In genomic region chr19:13902993-13903555, GRCh38 we compare ENCODE assay signal across 1 cellular context.
TF ChIP-seq lines count a peak whose summit lies in the region.

No MANE protein-coding gene starts in this region.

TF ChIP-seq in GM23338, 12 proteins besides CTCF, POLR2A, EP300 and RAD21:
- TF ChIP-seq ZNF462 (CRISPR knock-in tag; IDR thresholded peaks at IDR 0.05): no peak
- no peak for TF ChIP-seq POLR2AphosphoS5 (IDR thresholded peaks at IDR 0.05; ENCODE audit: low read depth)
- no peak for TF ChIP-seq ETS1 (IDR thresholded peaks at IDR 0.05)
- TF ChIP-seq EZH2phosphoT487 (IDR thresholded peaks at IDR 0.05; ENCODE audit: unreplicated experiment): no peak
- TF ChIP-seq ZNF114 (CRISPR knock-in tag; IDR thresholded peaks at IDR 0.05): no peak
- TF ChIP-seq REST (IDR thresholded peaks at IDR 0.05; ENCODE audit: unreplicated experiment): no peak
- TF ChIP-seq NANOG (IDR thresholded peaks at IDR 0.05; ENCODE audit: borderline replicate concordance): no peak
- TF ChIP-seq JUNB (IDR thresholded peaks at IDR 0.05; ENCODE audit: unreplicated experiment): no peak
- TF ChIP-seq EZH2 (IDR thresholded peaks at IDR 0.05; ENCODE audit: low read depth, unreplicated experiment): no peak
- TF ChIP-seq CREB1 (CRISPR knock-in tag; IDR thresholded peaks at IDR 0.05; ENCODE audit: low read depth): no peak
- TF ChIP-seq ZNF331 (CRISPR knock-in tag; IDR thresholded peaks at IDR 0.05; ENCODE audit: low read depth): no peak
- no peak for TF ChIP-seq STAT1 (IDR thresholded peaks at IDR 0.05; ENCODE audit: unreplicated experiment)
